In genomic region chr3:42501681-42502428, GRCh38 we compare ENCODE assay signal across 1 cellular context.
A peak's percentile ranks its signal among the peaks of the same experiment; 100 is the strongest.
TF ChIP-seq lines count a peak whose summit lies in the region.

No MANE protein-coding gene starts in this region.

TF ChIP-seq in HEK293, 187 proteins besides CTCF, POLR2A, EP300 and RAD21 (continued from another document):
- TF ChIP-seq HIC1 (tag by site-specific recombination; IDR thresholded peaks at IDR 0.05), result no peak
- TF ChIP-seq ZNF341 (tag by site-specific recombination; IDR thresholded peaks at IDR 0.05; ENCODE audit: low read depth), result peak; percentile 20; the same call in 1 of the 2 replicates
- TF ChIP-seq ZNF169 (tag by site-specific recombination; IDR thresholded peaks at IDR 0.05), result no peak
- TF ChIP-seq ZNF677 (tag by site-specific recombination; IDR thresholded peaks at IDR 0.05), result no peak
- no peak for TF ChIP-seq ZNF274 (IDR thresholded peaks at IDR 0.05; ENCODE audit: low read length)
- no peak for TF ChIP-seq ZNF274 (tag by site-specific recombination; IDR thresholded peaks at IDR 0.05; ENCODE audit: borderline replicate concordance)
